In the genomic region with DNA sequence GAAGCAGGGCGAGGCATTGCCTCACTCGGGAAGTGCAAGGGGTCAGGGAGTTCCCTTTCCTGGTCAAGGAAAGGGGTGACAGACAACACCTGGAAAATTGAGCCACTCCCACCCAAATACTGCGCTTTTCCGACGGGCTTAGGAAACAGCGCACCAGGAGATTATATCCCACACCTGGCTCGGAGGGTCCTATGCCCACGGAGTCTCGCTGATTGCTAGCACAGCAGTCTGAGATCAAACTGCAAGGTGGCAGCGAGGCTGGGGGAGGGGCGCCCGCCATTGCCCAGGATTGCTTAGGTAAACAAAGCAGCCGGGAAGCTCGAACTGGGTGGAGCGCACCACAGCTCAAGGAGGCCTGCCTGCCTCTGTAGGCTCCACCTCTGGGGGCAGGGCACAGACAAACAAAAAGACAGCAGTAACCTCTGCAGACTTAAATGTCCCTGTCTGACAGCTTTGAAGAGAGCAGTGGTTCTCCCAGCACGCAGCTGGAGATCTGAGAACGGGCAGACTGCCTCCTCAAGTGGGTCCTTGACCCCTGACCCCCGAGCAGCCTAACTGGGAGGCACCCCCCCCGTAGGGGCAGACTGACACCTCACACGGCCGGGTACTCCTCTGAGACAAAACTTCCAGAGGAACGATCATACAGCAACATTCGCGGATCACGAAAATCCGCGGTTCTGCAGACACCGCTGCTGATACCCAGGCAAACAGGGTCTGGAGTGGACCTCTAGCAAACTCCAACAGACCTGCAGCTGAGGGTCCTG, we compare ENCODE assay signal across 5 cellular contexts. TPM values are rescaled to one million over a fixed set of nuclear protein-coding genes. Genes with fewer than 3 reads are reported as not detected.
DNase-seq lines count a peak whose midpoint lies in the region; TF ChIP-seq lines count a peak whose summit lies in the region.
"Not testable (repeated sequence)": the region's sequence is repeated elsewhere in the genome, so short reads cannot be mapped to it uniquely, and the experiment has no call there.

No MANE protein-coding gene starts in this region.

- CTCF ChIA-PET in PC-9 (lab: Charles Lee): not testable (repeated sequence)

- H3K27me3 ChIP-seq in H7 (ENCODE audit: control insufficient read depth, insufficient read depth, low read length); PC-9 (ENCODE audit: insufficient read depth, low read depth): not testable (repeated sequence)

- POLR2A ChIA-PET in PC-9 (lab: Charles Lee; ENCODE audit: unreplicated experiment): interaction anchor here (0.7 kb wide), 1 partner anchor 8 kb away, joined by 3 read pairs; no protein-coding TSS in a partner anchor

- not testable (repeated sequence) for H3K9me3 ChIP-seq in PC-9 (ENCODE audit: insufficient read depth, low read depth)

- TF ChIP-seq CTCF in PC-9 (conservative IDR thresholded peaks at IDR 0.05); epithelial cell of proximal tubule (conservative IDR thresholded peaks at IDR 0.05; ENCODE audit: low read depth, low read length): not testable (repeated sequence)

- H3K4me3 ChIP-seq in H7 (ENCODE audit: insufficient read depth, low read depth, low read length) (peak overlapping the region; percentile 12; the same call in 1 of the 2 replicates), PC-9 (peak overlapping the region; percentile 58; the same call in 1 of the 2 replicates), epithelial cell of proximal tubule (ENCODE audit: low read depth, low read length) (peak overlapping the region; percentile 46)

- H3K4me2 ChIP-seq in PC-9: peak overlapping the region; percentile 77; the same call in 1 of the 2 replicates

- H3K9me2 ChIP-seq in PC-9 (ENCODE audit: insufficient read depth): not testable (repeated sequence)

- DNase-seq in Caki2 (ENCODE audit: low read depth): peak; percentile 88
- DNase-seq in H7; epithelial cell of proximal tubule (ENCODE audit: low read depth): not testable (repeated sequence)
- peak; percentile 62 for DNase-seq in HT-29 (ENCODE audit: low spot score)
- peak in 1 of 2 experiments; percentile 60 for DNase-seq in PC-9

- BruUV-seq in PC-9 (replicated peaks; lab: Mats Ljungman, UMichigan): TSS peak; percentile 52

- peaks cover 39% of the 10 kb centered on the region for H3K79me2 ChIP-seq in PC-9 (ENCODE audit: low read depth)

- H4K20me1 ChIP-seq in PC-9 (ENCODE audit: insufficient read depth): not testable (repeated sequence)

- intact Hi-C loops in PC-9 (cut with micrococcal nuclease; ENCODE audit: unreplicated experiment): not testable (repeated sequence)

- peaks cover 16% of the 10 kb centered on the region for H3F3A ChIP-seq in PC-9 (ENCODE audit: insufficient read depth, low read depth)

- in situ Hi-C loops in Caki2 (cut with HindIII; ENCODE audit: low pct_unique_long_range_greater_than_20kb, low sequenced_read_pairs): not testable (repeated sequence)

- H3K36me3 ChIP-seq in H7 (replicated peaks; ENCODE audit: control insufficient read depth, insufficient read depth, low read length); PC-9 (ENCODE audit: low read depth): not testable (repeated sequence)

- not testable (repeated sequence) for H3K4me1 ChIP-seq in PC-9 (replicated peaks; ENCODE audit: insufficient read depth)

- peak overlapping the region; percentile 70; the same call in 1 of the 2 replicates for H2AFZ ChIP-seq in PC-9

- peak overlapping the region; percentile 85 for H3K27ac ChIP-seq in PC-9

RNA-seq across cellular contexts. Expression of gene EIPR1, which starts 8.0 kb away (rescaled TPM):
- total RNA-seq in Caki2 (2014; rRNA removed; shearing (Covaris generic); ENCODE audit: low replicate concordance): 77.2 and 92.6 TPM in 2 replicates
- 52.6 and 60.4 TPM in 2 replicates for total RNA-seq in H7 (2014; rRNA removed; shearing (Covaris generic))
- 82.2 and 83.8 TPM in 2 replicates for total RNA-seq in HT-29 (2014; rRNA removed; shearing (Covaris generic))
- total RNA-seq in PC-9 (2021) (40.4 and 40.6 TPM in 2 replicates), epithelial cell of proximal tubule (43.9 and 68.4 TPM in 2 replicates)

RNA-seq across cellular contexts. Expression of gene TRAPPC12, which starts 9.9 kb away (rescaled TPM):
- total RNA-seq in Caki2 (2014; rRNA removed; shearing (Covaris generic); ENCODE audit: low replicate concordance): 40.7 and 76.8 TPM in 2 replicates
- 54.7 and 62.2 TPM in 2 replicates for total RNA-seq in H7 (2014; rRNA removed; shearing (Covaris generic))
- 77.7 and 86.8 TPM in 2 replicates for total RNA-seq in HT-29 (2014; rRNA removed; shearing (Covaris generic))
- total RNA-seq in PC-9 (2021) (69.3 and 77.6 TPM in 2 replicates), epithelial cell of proximal tubule (55.1 and 77.4 TPM in 2 replicates)
